In the genomic region with DNA sequence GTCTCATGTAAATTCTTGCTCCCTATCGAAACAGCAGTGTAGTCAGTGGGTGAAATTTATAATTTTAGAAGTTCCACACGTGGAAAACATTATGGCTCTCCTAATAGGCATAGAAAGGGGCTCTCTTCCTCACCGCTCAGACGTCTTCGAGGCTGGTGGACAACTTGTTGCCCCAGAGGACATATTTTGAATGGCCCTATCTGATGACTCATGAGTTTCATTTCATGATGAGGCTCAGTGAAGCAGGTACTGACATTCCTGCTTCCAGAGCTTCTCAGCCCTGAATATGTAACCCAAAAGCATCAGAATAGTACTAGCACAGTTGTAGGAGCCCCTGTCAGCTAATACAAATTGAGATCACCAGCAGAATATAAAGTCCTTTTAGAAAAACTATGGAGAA, we compare ENCODE assay signal across 20 cellular contexts.
A peak's percentile ranks its signal among the peaks of the same experiment; 100 is the strongest.
DNase-seq lines count a peak whose midpoint lies in the region; ATAC-seq and TF ChIP-seq lines count a peak whose summit lies in the region.
"Had no signal": no experiment of that assay in that cellular context is flagged by ENCODE, and none has a peak within 500 bp of the region (broad histone marks: within the 10 kb centered on the region; RNA-seq: fewer than 3 reads in every experiment).

No MANE protein-coding gene starts in this region.

- no peaks in the 10 kb centered on the region for H3K9me3 ChIP-seq in upper lobe of right lung
- H3K9me3 ChIP-seq: adrenal gland, HAP-1, sigmoid colon had no signal

- H3K36me3 Mint-ChIP-seq in activated naive CD8-positive, alpha-beta T cell: peaks cover 6% of the 10 kb centered on the region
- H3K36me3 Mint-ChIP-seq in activated naive CD8-positive, alpha-beta T cell treated with anti-CD3 and anti-CD28 coated beads, Interleukin-2, amount 50 U/mL, for 24 hours (ENCODE audit: low read depth): peaks cover 30% of the 10 kb centered on the region

- POLR2A ChIA-PET in RWPE1 (lab: Yijun Ruan, JAX; ENCODE audit: low non-redundant PET): no interaction called here

- DNase-seq in activated naive CD8-positive, alpha-beta T cell treated with anti-CD3 and anti-CD28 coated beads, Interleukin-2, amount 50 U/mL, for 24 hours: no peak
- DNase-seq in RWPE1 (ENCODE audit: low spot score) (peak; percentile 36), fibroblast of mammary gland (ENCODE audit: low read depth) (peak; percentile 11), upper lobe of right lung (no peak), AML-193 (lab: John Stamatoyannopoulos, UW) (no peak), HT-29 (ENCODE audit: low spot score) (no peak)
- DNase-seq: activated CD8-positive, alpha-beta memory T cell treated with anti-CD3 and anti-CD28 coated beads, Interleukin-2, amount 50 U/mL, for 4 hours; adrenal gland; cortex of kidney; DMS 273 treated with DMSO at 0.1 percent for 48 hours; NCI-H1930; NCI-H526 treated with DMSO at 0.1 percent for 48 hours; sigmoid colon; stimulated activated CD4-positive, alpha-beta T cell treated with anti-CD3 and anti-CD28 coated beads, Interleukin-4, amount 100 ng/mL, for 4 hours had no signal

- no peak for TF ChIP-seq CTCF in RWPE1 (conservative IDR thresholded peaks at IDR 0.05; ENCODE audit: low read depth)
- TF ChIP-seq CTCF in fibroblast of mammary gland (conservative IDR thresholded peaks at IDR 0.05; ENCODE audit: control insufficient read depth, insufficient read depth, low read depth, low read length): no peak
- no peak for TF ChIP-seq CTCF in upper lobe of right lung (IDR thresholded peaks at IDR 0.05)

- CTCF ChIA-PET in RWPE1 (lab: Yijun Ruan, JAX): no interaction called here

- H3K4me3 Mint-ChIP-seq in activated naive CD8-positive, alpha-beta T cell: no peak overlapping the region
- no peak overlapping the region for H3K4me3 Mint-ChIP-seq in activated naive CD8-positive, alpha-beta T cell treated with anti-CD3 and anti-CD28 coated beads, Interleukin-2, amount 50 U/mL, for 24 hours
- H3K4me3 Mint-ChIP-seq: neural crest cell had no signal

- peak overlapping the region; percentile 75 for H3K27ac Mint-ChIP-seq in activated naive CD8-positive, alpha-beta T cell
- no peak overlapping the region for H3K27ac Mint-ChIP-seq in activated naive CD8-positive, alpha-beta T cell treated with anti-CD3 and anti-CD28 coated beads, Interleukin-2, amount 50 U/mL, for 24 hours

- intact Hi-C loops in upper lobe of right lung (cut with DNase I): no loop called here

- H3K9me3 Mint-ChIP-seq in activated naive CD8-positive, alpha-beta T cell (ENCODE audit: low read depth): no peaks in the 10 kb centered on the region
- no peaks in the 10 kb centered on the region for H3K9me3 Mint-ChIP-seq in activated naive CD8-positive, alpha-beta T cell treated with anti-CD3 and anti-CD28 coated beads, Interleukin-2, amount 50 U/mL, for 24 hours
- H3K9me3 Mint-ChIP-seq: neural crest cell had no signal

- no peak for ATAC-seq in activated naive CD8-positive, alpha-beta T cell treated with anti-CD3 and anti-CD28 coated beads, Interleukin-2, amount 50 U/mL, for 24 hours
- ATAC-seq in upper lobe of right lung (peak; percentile 20), GM18858 (IDR thresholded peaks at IDR 0.05; ENCODE audit: unreplicated experiment) (no peak)
- ATAC-seq: Panc1 had no signal

- no peaks in the 10 kb centered on the region for H3K27me3 ChIP-seq in upper lobe of right lung
- H3K27me3 ChIP-seq: adrenal gland, sigmoid colon had no signal

- peaks cover 24% of the 10 kb centered on the region for H3K4me1 Mint-ChIP-seq in activated naive CD8-positive, alpha-beta T cell (ENCODE audit: low read depth)
- H3K4me1 Mint-ChIP-seq in activated naive CD8-positive, alpha-beta T cell treated with anti-CD3 and anti-CD28 coated beads, Interleukin-2, amount 50 U/mL, for 24 hours: peaks cover 18% of the 10 kb centered on the region
- H3K4me1 Mint-ChIP-seq: neural crest cell had no signal

- H3K4me3 ChIP-seq in fibroblast of mammary gland (ENCODE audit: control insufficient read depth, low read depth, low read length) (no peak overlapping the region), upper lobe of right lung (no peak overlapping the region)
- H3K4me3 ChIP-seq: adrenal gland, HAP-1, lung, sigmoid colon had no signal

- peaks cover 55% of the 10 kb centered on the region for H3K36me3 ChIP-seq in upper lobe of right lung

- H3K27ac ChIP-seq in RWPE1 (no peak overlapping the region), upper lobe of right lung (no peak overlapping the region)
- H3K27ac ChIP-seq: adrenal gland, sigmoid colon had no signal

- no peaks in the 10 kb centered on the region for H3K27me3 Mint-ChIP-seq in activated naive CD8-positive, alpha-beta T cell
- H3K27me3 Mint-ChIP-seq in activated naive CD8-positive, alpha-beta T cell treated with anti-CD3 and anti-CD28 coated beads, Interleukin-2, amount 50 U/mL, for 24 hours: no peaks in the 10 kb centered on the region

- H3K4me1 ChIP-seq in upper lobe of right lung: no peaks in the 10 kb centered on the region
- H3K4me1 ChIP-seq: HAP-1 had no signal

Comparison
In these comparisons a context has a peak if more than half of its experiments do, and no peak if none do; other contexts are left out.
1. DNase-seq: peak in RWPE1 (single experiment) and fibroblast of mammary gland (single experiment); none in activated naive CD8-positive, alpha-beta T cell treated with anti-CD3 and anti-CD28 coated beads, Interleukin-2, amount 50 U/mL, for 24 hours (single experiment), upper lobe of right lung (single experiment), AML-193 (0 of 2) and HT-29 (single experiment).